9 cellular contexts compared by ENCODE assay signal in genomic region chr20:17558941-17559304, GRCh38. TPM values are rescaled to one million over a fixed set of nuclear protein-coding genes. Genes with fewer than 3 reads are reported as not detected.
DNase-seq lines count a peak whose midpoint lies in the region; ATAC-seq and TF ChIP-seq lines count a peak whose summit lies in the region.
"Had no signal": no experiment of that assay in that cellular context is flagged by ENCODE, and none has a peak within 500 bp of the region (broad histone marks: within the 10 kb centered on the region; RNA-seq: fewer than 3 reads in every experiment).

No MANE protein-coding gene starts in this region.

- no peak for TF ChIP-seq POLR2A in transverse colon (IDR thresholded peaks at IDR 0.05)

- H3K9me3 ChIP-seq in mesodermal cell (ENCODE audit: control insufficient read depth, low read length), result no peaks in the 10 kb centered on the region
- no peaks in the 10 kb centered on the region for H3K9me3 ChIP-seq in transverse colon

- H3K27me3 Mint-ChIP-seq in activated T-cell treated with anti-CD3 and anti-CD28 coated beads, Interleukin-2, amount 50 U/mL, for 72 hours (ENCODE audit: low read depth), result no peaks in the 10 kb centered on the region
- no peaks in the 10 kb centered on the region for H3K27me3 Mint-ChIP-seq in MCF 10A (ENCODE audit: insufficient read depth, unreplicated experiment)

- no peak for ATAC-seq in activated T-cell treated with anti-CD3 and anti-CD28 coated beads, Interleukin-2, amount 50 U/mL, for 72 hours (replicated peaks in 1 of 2)

- TSS peak; percentile 70 for BruUV-seq in MCF 10A (replicated peaks; lab: Mats Ljungman, UMichigan)

- no peak for TF ChIP-seq EP300 in transverse colon (IDR thresholded peaks at IDR 0.05; ENCODE audit: low read depth)

- H3K9me3 Mint-ChIP-seq in activated T-cell treated with anti-CD3 and anti-CD28 coated beads, Interleukin-2, amount 50 U/mL, for 72 hours, result no peaks in the 10 kb centered on the region
- H3K9me3 Mint-ChIP-seq in MCF 10A (ENCODE audit: unreplicated experiment), result no peaks in the 10 kb centered on the region

- no peaks in the 10 kb centered on the region for H3K36me3 Mint-ChIP-seq in activated T-cell treated with anti-CD3 and anti-CD28 coated beads, Interleukin-2, amount 50 U/mL, for 72 hours (ENCODE audit: insufficient read depth in 2 of 2)
- H3K36me3 Mint-ChIP-seq in MCF 10A (ENCODE audit: insufficient read depth, unreplicated experiment), result peaks cover 8% of the 10 kb centered on the region

- H3K4me3 Mint-ChIP-seq in activated T-cell treated with anti-CD3 and anti-CD28 coated beads, Interleukin-2, amount 50 U/mL, for 72 hours, result peak overlapping the region; percentile 61 to 64
- H3K4me3 Mint-ChIP-seq in MCF 10A (ENCODE audit: unreplicated experiment), result peak overlapping the region; percentile 64

- CTCF ChIA-PET in MCF 10A (lab: Yijun Ruan, JAX), result interaction anchor here (0.6 to 7.7 kb wide), 8 partner anchors 14 to 835 kb away, joined by 3 to 72 read pairs (median 7); partner anchors contain the start of gene DSTN

- intact Hi-C loops in MCF 10A (cut with micrococcal nuclease), result loop anchor here (1.0 kb wide), 2 partner anchors 10 to 17 kb away; no protein-coding TSS in a partner anchor
- intact Hi-C loops in transverse colon (cut with DNase I; ENCODE audit: low total_unique reads), result no loop called here

- H3K4me1 ChIP-seq in mesodermal cell (ENCODE audit: control insufficient read depth, insufficient read depth, low read length, poor library complexity, severe bottlenecking) (peaks cover 38% of the 10 kb centered on the region), transverse colon (peaks cover 13 to 35% (median 27%) of the 10 kb centered on the region in 4 donors)

- DNase-seq in activated T-cell treated with anti-CD3 and anti-CD28 coated beads, Interleukin-2, amount 50 U/mL, for 72 hours, result no peak
- DNase-seq in activated T-cell treated with anti-CD3 and anti-CD28 coated beads, Interleukin-2, amount 50 U/mL, for 48 hours, result no peak
- no peak for DNase-seq in MCF 10A (ENCODE audit: unreplicated experiment)
- DNase-seq in transverse colon, result no peak
- no peak for DNase-seq in UCSD-AML1 (lab: John Stamatoyannopoulos, UW; ENCODE audit: unreplicated experiment)
- DNase-seq in HuH-7.5 (ENCODE audit: low spot score), result no peak
- DNase-seq in H4 (ENCODE audit: low spot score), result no peak
- DNase-seq: NCI-H2227 treated with DMSO at 0.1 percent for 48 hours had no signal

- H3K27me3 ChIP-seq in transverse colon, result no peaks in the 10 kb centered on the region

- TF ChIP-seq CTCF in MCF 10A (IDR thresholded peaks at IDR 0.05; ENCODE audit: unreplicated experiment), result no peak
- TF ChIP-seq CTCF in transverse colon (IDR thresholded peaks at IDR 0.05), result no peak

- H3K4me1 Mint-ChIP-seq in activated T-cell treated with anti-CD3 and anti-CD28 coated beads, Interleukin-2, amount 50 U/mL, for 72 hours (ENCODE audit: low read depth), result peaks cover 34% of the 10 kb centered on the region
- H3K4me1 Mint-ChIP-seq in MCF 10A (ENCODE audit: insufficient read depth, unreplicated experiment), result peaks cover 36% of the 10 kb centered on the region

- H3K27ac Mint-ChIP-seq in activated T-cell treated with anti-CD3 and anti-CD28 coated beads, Interleukin-2, amount 50 U/mL, for 72 hours, result no peak overlapping the region
- H3K27ac Mint-ChIP-seq in MCF 10A (ENCODE audit: low read depth, unreplicated experiment), result peak overlapping the region; percentile 97

- no CpG with 5 or more reads among the region's 1 CpG for WGBS in mesodermal cell (ENCODE audit: insufficient coverage in 2 of 2), 2 experiments
- 56 to 80% methylated on average over 1 of the region's 1 CpG for WGBS in transverse colon (ENCODE audit: low coverage in 1 of 2), 2 donors

- POLR2A ChIA-PET in MCF 10A (lab: Yijun Ruan, JAX), result interaction anchor here (1.3 to 9.4 kb wide), 7 partner anchors 9 to 1009 kb away, joined by 3 to 340 read pairs (median 18); partner anchors contain the start of genes BFSP1, DSTN, MGME1 and SNX5

- H3K27ac ChIP-seq in mesodermal cell (ENCODE audit: low read depth, low read length, severe bottlenecking), result peak overlapping the region; percentile 92
- peak overlapping the region; percentile 85 to 98 (median 88) for H3K27ac ChIP-seq in transverse colon

- H3K36me3 ChIP-seq in mesodermal cell (ENCODE audit: control insufficient read depth, insufficient read depth, low read length), result no peaks in the 10 kb centered on the region
- H3K36me3 ChIP-seq in transverse colon, result no peaks in the 10 kb centered on the region

- peak overlapping the region; percentile 21 for H3K4me3 ChIP-seq in mesodermal cell (ENCODE audit: extremely low read depth, insufficient read depth, low read length, poor library complexity, severe bottlenecking)
- H3K4me3 ChIP-seq in transverse colon, result no peak overlapping the region

- in situ Hi-C loops in transverse colon (cut with MboI; ENCODE audit: low pct_ligation_motif_present in 1 of 4, low pct_unique_long_range_greater_than_20kb in 1 of 4, low sequenced_read_pairs in 3 of 4), result no loop called here

RNA-seq across cellular contexts. Expression of gene DSTN, which starts 11.0 kb away (rescaled TPM):
- 10 to 100 TPM; 62.8 to 70.4 TPM for total RNA-seq in activated T-cell treated with anti-CD3 and anti-CD28 coated beads, Interleukin-2, amount 50 U/mL, for 72 hours
- total RNA-seq in MCF 10A (2022), result 217 and 280 TPM in 2 replicates
- polyA plus RNA-seq in mesodermal cell (2013, experiment 1 of 2), result 506 TPM
- 508 TPM for polyA plus RNA-seq in mesodermal cell (2013, experiment 2 of 2)
- 100 to 1,000 TPM; 280 to 589 (median 373) TPM for total RNA-seq in transverse colon
- 289 and 303 TPM in 2 replicates for total RNA-seq in H4 (2014; rRNA removed; shearing (Covaris generic))

RNA-seq across cellular contexts. Expression of gene BFSP1, which starts 27.7 kb away (rescaled TPM):
- total RNA-seq in activated T-cell treated with anti-CD3 and anti-CD28 coated beads, Interleukin-2, amount 50 U/mL, for 72 hours, result 1 to 10 TPM in 1 of 2 donors, under 1 TPM in 1; 0.23 to 1.2 TPM
- 3.5 and 3.9 TPM in 2 replicates for total RNA-seq in MCF 10A (2022)
- 5.2 TPM for polyA plus RNA-seq in mesodermal cell (2013, experiment 1 of 2)
- polyA plus RNA-seq in mesodermal cell (2013, experiment 2 of 2), result 5.0 TPM
- under 1 TPM in 3 of 4 donors, not detected in 1; 0.75 to 1.00 (median 0.82) TPM for total RNA-seq in transverse colon
- total RNA-seq in H4 (2014; rRNA removed; shearing (Covaris generic)), result 8.2 and 12.3 TPM in 2 replicates
